In genomic region chr19:10660346-10660745, GRCh38 we compare ENCODE assay signal across 1 cellular context.
TF ChIP-seq lines count a peak whose summit lies in the region.

No MANE protein-coding gene starts in this region.

TF ChIP-seq in IMR-90, 13 proteins besides CTCF, POLR2A, EP300 and RAD21:
- TF ChIP-seq BHLHE40 (IDR thresholded peaks at IDR 0.05; ENCODE audit: low read depth, low read length) (no peak), ELK1 (IDR thresholded peaks at IDR 0.05; ENCODE audit: borderline replicate concordance, low read depth, low read length) (no peak), NFE2L2 (IDR thresholded peaks at IDR 0.05; ENCODE audit: low read depth, low read length) (no peak), CEBPB (IDR thresholded peaks at IDR 0.05; ENCODE audit: low read depth, low read length) (no peak), RCOR1 (IDR thresholded peaks at IDR 0.05; ENCODE audit: insufficient replicate concordance, low read length) (no peak), CHD1 (IDR thresholded peaks at IDR 0.05; ENCODE audit: low read depth, low read length) (no peak), RFX5 (IDR thresholded peaks at IDR 0.05; ENCODE audit: low read depth, low read length) (no peak), MAFK (IDR thresholded peaks at IDR 0.05; ENCODE audit: low read depth, low read length) (no peak), MXI1 (IDR thresholded peaks at IDR 0.05; ENCODE audit: borderline replicate concordance, low read depth, low read length) (no peak), MAZ (IDR thresholded peaks at IDR 0.05; ENCODE audit: borderline replicate concordance, low read depth, low read length) (no peak), FOS (IDR thresholded peaks at IDR 0.05; ENCODE audit: low read depth, low read length) (no peak), SMC3 (IDR thresholded peaks at IDR 0.05; ENCODE audit: low read depth, low read length) (no peak)
- TF ChIP-seq, protein P1, sequence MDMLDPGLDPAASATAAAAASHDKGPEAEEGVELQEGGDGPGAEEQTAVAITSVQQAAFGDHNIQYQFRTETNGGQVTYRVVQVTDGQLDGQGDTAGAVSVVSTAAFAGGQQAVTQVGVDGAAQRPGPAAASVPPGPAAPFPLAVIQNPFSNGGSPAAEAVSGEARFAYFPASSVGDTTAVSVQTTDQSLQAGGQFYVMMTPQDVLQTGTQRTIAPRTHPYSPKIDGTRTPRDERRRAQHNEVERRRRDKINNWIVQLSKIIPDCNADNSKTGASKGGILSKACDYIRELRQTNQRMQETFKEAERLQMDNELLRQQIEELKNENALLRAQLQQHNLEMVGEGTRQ (IDR thresholded peaks at IDR 0.05; ENCODE audit: low read depth, low read length), result no peak
